Comparison of ENCODE assay signal across 8 cellular contexts in the genomic region with DNA sequence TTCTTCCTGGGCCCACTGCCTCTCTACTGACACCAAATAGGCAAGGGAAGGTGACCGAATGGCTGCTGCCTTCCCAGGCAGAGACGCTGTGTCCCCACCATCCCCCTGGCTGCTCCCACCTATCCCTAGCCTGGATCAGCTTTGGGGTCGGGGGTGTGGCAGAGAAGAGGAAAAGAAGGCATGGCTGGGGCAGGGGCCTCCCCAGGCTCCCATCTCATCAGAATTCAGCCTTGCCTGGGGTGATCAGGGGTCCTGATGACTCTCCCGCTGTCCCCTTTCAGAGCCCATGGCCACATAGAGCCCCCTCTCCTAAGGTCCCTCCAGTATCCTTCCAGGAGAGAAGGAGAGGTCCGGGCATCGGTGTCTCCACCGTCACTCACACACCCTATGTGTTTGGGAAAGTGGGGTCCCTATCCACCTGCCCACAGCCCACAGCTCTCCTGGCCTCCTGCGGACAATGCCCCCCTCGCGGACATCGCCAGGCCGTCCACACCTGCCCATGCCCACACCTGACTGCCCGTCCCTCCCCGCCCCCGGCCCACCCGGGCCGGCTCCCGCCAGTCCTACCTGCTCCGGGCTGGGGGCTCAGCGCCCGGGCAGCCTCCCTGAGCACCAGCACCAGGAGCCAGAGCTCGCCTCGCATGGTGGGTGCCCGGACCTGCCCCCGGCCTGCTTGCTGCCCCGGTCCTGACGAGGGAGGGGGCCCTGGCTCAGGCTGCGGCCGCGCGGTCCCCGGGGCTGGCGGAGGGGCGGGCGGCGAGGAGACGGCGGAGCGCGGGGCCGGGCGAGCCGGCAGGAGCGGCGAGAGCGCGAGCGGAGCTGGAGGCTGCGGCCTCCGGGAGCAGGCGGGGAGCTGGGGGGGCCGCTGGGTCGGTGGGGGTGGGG. TPM values are rescaled to one million over a fixed set of nuclear protein-coding genes. Genes with fewer than 3 reads are reported as not detected.
A peak's percentile ranks its signal among the peaks of the same experiment; 100 is the strongest.
DNase-seq lines count a peak whose midpoint lies in the region; ATAC-seq and TF ChIP-seq lines count a peak whose summit lies in the region.

A gene (minus strand): TSS at position 843 of the 885 bp plus-strand sequence. CDS start 200 bp downstream, at position 643.

- WGBS in endodermal cell (ENCODE audit: insufficient coverage in 1 of 2, insufficient read length in 1 of 2), 2 experiments, result 4 to 28% methylated on average over 4 to 38 of the region's 53 CpGs

- H4K20me1 ChIP-seq in BLaER1, result peaks cover 9% of the 10 kb centered on the region; the same call in 1 of the 2 replicates

- H3K4me1 Mint-ChIP-seq in endodermal cell, result peaks cover 5% of the 10 kb centered on the region
- H3K4me1 Mint-ChIP-seq in neural crest cell, result peaks cover 24% of the 10 kb centered on the region

- H3K36me3 ChIP-seq in BLaER1 (no peaks in the 10 kb centered on the region), endodermal cell (ENCODE audit: control insufficient read depth, insufficient read depth, low read length) (no peaks in the 10 kb centered on the region)

- H3K9me3 Mint-ChIP-seq in endodermal cell (no peaks in the 10 kb centered on the region), neural crest cell (peaks cover 8% of the 10 kb centered on the region)

- peaks cover 25% of the 10 kb centered on the region for H3K4me1 ChIP-seq in BLaER1
- no peaks in the 10 kb centered on the region for H3K4me1 ChIP-seq in endodermal cell (ENCODE audit: control insufficient read depth, insufficient read depth, low read length)

- TF ChIP-seq CTCF in endodermal cell (conservative IDR thresholded peaks at IDR 0.05) (no peak), neural crest cell (conservative IDR thresholded peaks at IDR 0.05) (no peak)

- H3K27ac ChIP-seq in BLaER1 (no peak within 1 kb of the TSS), endodermal cell (ENCODE audit: low read depth, low read length) (no peak within 1 kb of the TSS)

- H3K27me3 ChIP-seq in BLaER1 (peaks cover 43% of the 10 kb centered on the region), endodermal cell (ENCODE audit: control insufficient read depth, insufficient read depth, low read length, poor library complexity, severe bottlenecking) (peaks cover 37% of the 10 kb centered on the region)

- H3K36me3 Mint-ChIP-seq in endodermal cell (ENCODE audit: low read depth) (no peaks in the 10 kb centered on the region), neural crest cell (ENCODE audit: low read depth) (peaks cover 9% of the 10 kb centered on the region)

- peak within 1 kb of the TSS; percentile 90 for H3K4me2 ChIP-seq in BLaER1

- H3K4me3 ChIP-seq in BLaER1, result peak within 1 kb of the TSS; percentile 89
- H3K4me3 ChIP-seq in endodermal cell (ENCODE audit: low read length), result peak within 1 kb of the TSS; percentile 98

- H3K27me3 Mint-ChIP-seq in endodermal cell (ENCODE audit: insufficient read depth) (peaks cover 40% of the 10 kb centered on the region), neural crest cell (ENCODE audit: low read depth) (peaks cover 71% of the 10 kb centered on the region)

- no peaks in the 10 kb centered on the region for H3K9me3 ChIP-seq in BLaER1
- no peaks in the 10 kb centered on the region for H3K9me3 ChIP-seq in endodermal cell (ENCODE audit: control insufficient read depth, low read length)

- peak within 1 kb of the TSS; percentile 90 for H3K27ac Mint-ChIP-seq in endodermal cell
- H3K27ac Mint-ChIP-seq in neural crest cell (ENCODE audit: unreplicated experiment), result no peak within 1 kb of the TSS

- H3K4me3 Mint-ChIP-seq in endodermal cell (peak within 1 kb of the TSS; percentile 95), neural crest cell (peak within 1 kb of the TSS; percentile 96)

- ATAC-seq in GM19395 (IDR thresholded peaks at IDR 0.05; ENCODE audit: unreplicated experiment), result no peak

- DNase-seq in RPMI8226, result peak; percentile 0
- peak; percentile 79 for DNase-seq in endodermal cell
- DNase-seq in neural crest cell (ENCODE audit: low read depth, low spot score), result no peak
- no peak for DNase-seq in OCI-M2 (lab: John Stamatoyannopoulos, UW; ENCODE audit: unreplicated experiment)
- no peak for DNase-seq in DMS153 treated with DMSO at 0.1 percent for 48 hours (lab: John Stamatoyannopoulos, UW; ENCODE audit: unreplicated experiment)
- no peak for DNase-seq in inferior parietal cortex (ENCODE audit: extremely low spot score)

- H3K9ac ChIP-seq in BLaER1, result 0 out of 2 replicates have a peak within 1 kb of the TSS, but pooled peaks have one; percentile 89
- H3K9ac ChIP-seq in endodermal cell (ENCODE audit: extremely low read depth, low read length, poor library complexity, severe bottlenecking), result no peak within 1 kb of the TSS

RNA-seq across cellular contexts. Expression of the gene that starts here (rescaled TPM):
- 1 to 10 TPM; 9.0 TPM for total RNA-seq in endodermal cell
- polyA plus RNA-seq in endodermal cell (2013, experiment 1 of 2), result 2.3 TPM
- polyA plus RNA-seq in endodermal cell (2013, experiment 2 of 2), result 1.4 TPM
- total RNA-seq in neural crest cell, result 0.28 and 0.84 TPM in 2 replicates

Comparison
In these comparisons a context has a peak if more than half of its experiments do, and no peak if none do; other contexts are left out.
1. DNase-seq: peak in RPMI8226 (single experiment) and endodermal cell (single experiment); none in neural crest cell (single experiment), OCI-M2 (single experiment), DMS153 treated with DMSO at 0.1 percent for 48 hours (single experiment) and inferior parietal cortex (single experiment).